12 cellular contexts compared by ENCODE assay signal in genomic region chr20:45951474-45951873, GRCh38. TPM values are rescaled to one million over a fixed set of nuclear protein-coding genes. Genes with fewer than 3 reads are reported as not detected.
A peak's percentile ranks its signal among the peaks of the same experiment; 100 is the strongest.
DNase-seq lines count a peak whose midpoint lies in the region; ATAC-seq and TF ChIP-seq lines count a peak whose summit lies in the region.
"Had no signal": no experiment of that assay in that cellular context is flagged by ENCODE, and none has a peak within 500 bp of the region (broad histone marks: within the 10 kb centered on the region; RNA-seq: fewer than 3 reads in every experiment).

No MANE protein-coding gene starts in this region.

- no peaks in the 10 kb centered on the region for H3K9me3 ChIP-seq in OCI-LY7 (ENCODE audit: low read length)
- H3K9me3 ChIP-seq: spleen had no signal

- no peaks in the 10 kb centered on the region for H4K20me1 ChIP-seq in OCI-LY7 (ENCODE audit: insufficient read depth, low read length)

- no peaks in the 10 kb centered on the region for H3K9me2 ChIP-seq in OCI-LY7 (ENCODE audit: insufficient read depth, low read length)

- H3K79me2 ChIP-seq in OCI-LY7 (ENCODE audit: insufficient read depth, low read depth, low read length), result no peaks in the 10 kb centered on the region

- no peaks in the 10 kb centered on the region for H3K9me3 Mint-ChIP-seq in activated CD4-positive, alpha-beta memory T cell treated with anti-CD3 and anti-CD28 coated beads, Interleukin-2, amount 10 ng/mL, durations not matched to agents 7 days and 5 days
- no peaks in the 10 kb centered on the region for H3K9me3 Mint-ChIP-seq in activated CD4-positive, alpha-beta memory T cell treated with anti-CD3 and anti-CD28 coated beads for 36 hours
- H3K9me3 Mint-ChIP-seq in stimulated activated naive B cell treated with anti-CD40 and anti-IgM and Interleukin-4, amounts not matched to agents 10 μg/mL and 1 μg/mL and 100 μg/mL, for 72 hours, result no peaks in the 10 kb centered on the region
- H3K9me3 Mint-ChIP-seq in activated CD8-positive, alpha-beta memory T cell treated with anti-CD3 and anti-CD28 coated beads, Interleukin-2, amount 10 ng/mL, durations not matched to agents 7 days and 5 days (ENCODE audit: low read depth), result no peaks in the 10 kb centered on the region

- peaks cover 53% of the 10 kb centered on the region for H3K36me3 Mint-ChIP-seq in activated CD4-positive, alpha-beta memory T cell treated with anti-CD3 and anti-CD28 coated beads, Interleukin-2, amount 10 ng/mL, durations not matched to agents 7 days and 5 days (ENCODE audit: low read depth)
- H3K36me3 Mint-ChIP-seq in activated CD4-positive, alpha-beta memory T cell treated with anti-CD3 and anti-CD28 coated beads for 36 hours, result peaks cover 27% of the 10 kb centered on the region
- peaks cover 37 to 41% of the 10 kb centered on the region in 2 donors for H3K36me3 Mint-ChIP-seq in stimulated activated naive B cell treated with anti-CD40 and anti-IgM and Interleukin-4, amounts not matched to agents 10 μg/mL and 1 μg/mL and 100 μg/mL, for 72 hours
- H3K36me3 Mint-ChIP-seq in activated CD8-positive, alpha-beta memory T cell treated with anti-CD3 and anti-CD28 coated beads, Interleukin-2, amount 10 ng/mL, durations not matched to agents 7 days and 5 days, result peaks cover 26% of the 10 kb centered on the region

- no peak overlapping the region for H3K4me2 ChIP-seq in OCI-LY7 (ENCODE audit: low read length)

- H3K27me3 Mint-ChIP-seq in activated CD4-positive, alpha-beta memory T cell treated with anti-CD3 and anti-CD28 coated beads, Interleukin-2, amount 10 ng/mL, durations not matched to agents 7 days and 5 days, result no peaks in the 10 kb centered on the region
- H3K27me3 Mint-ChIP-seq in activated CD4-positive, alpha-beta memory T cell treated with anti-CD3 and anti-CD28 coated beads for 36 hours, result no peaks in the 10 kb centered on the region
- no peaks in the 10 kb centered on the region for H3K27me3 Mint-ChIP-seq in stimulated activated naive B cell treated with anti-CD40 and anti-IgM and Interleukin-4, amounts not matched to agents 10 μg/mL and 1 μg/mL and 100 μg/mL, for 72 hours
- no peaks in the 10 kb centered on the region for H3K27me3 Mint-ChIP-seq in activated CD8-positive, alpha-beta memory T cell treated with anti-CD3 and anti-CD28 coated beads, Interleukin-2, amount 10 ng/mL, durations not matched to agents 7 days and 5 days

- CTCF ChIA-PET in activated CD4-positive, alpha-beta memory T cell treated with anti-CD3 and anti-CD28 coated beads, Interleukin-2, amount 10 ng/mL, durations not matched to agents 7 days and 5 days (lab: Charles Lee), result interaction anchor here (3.1 kb wide), 1 partner anchor 19 kb away, joined by 15 read pairs; no protein-coding TSS in a partner anchor
- CTCF ChIA-PET in activated CD4-positive, alpha-beta memory T cell treated with anti-CD3 and anti-CD28 coated beads for 36 hours (lab: Charles Lee), result interaction anchor here (3.5 kb wide), 1 partner anchor 18 kb away, joined by 24 read pairs; no protein-coding TSS in a partner anchor
- CTCF ChIA-PET in OCI-LY7 (lab: Charles Lee; ENCODE audit: unreplicated experiment), result no interaction called here
- CTCF ChIA-PET in activated CD8-positive, alpha-beta memory T cell treated with anti-CD3 and anti-CD28 coated beads, Interleukin-2, amount 10 ng/mL, durations not matched to agents 7 days and 5 days (lab: Charles Lee), result interaction anchor here (1.7 to 4.0 kb wide), 2 partner anchors 18 to 127 kb away, joined by 4 to 19 read pairs; no protein-coding TSS in a partner anchor

- H3K27ac ChIP-seq in OCI-LY7 (ENCODE audit: low read depth, low read length, poor library complexity, severe bottlenecking), result no peak overlapping the region

- H3K4me1 Mint-ChIP-seq in activated CD4-positive, alpha-beta memory T cell treated with anti-CD3 and anti-CD28 coated beads, Interleukin-2, amount 10 ng/mL, durations not matched to agents 7 days and 5 days, result peaks cover 10% of the 10 kb centered on the region
- peaks cover 5% of the 10 kb centered on the region for H3K4me1 Mint-ChIP-seq in activated CD4-positive, alpha-beta memory T cell treated with anti-CD3 and anti-CD28 coated beads for 36 hours (ENCODE audit: low read depth)
- peaks cover 11 to 15% of the 10 kb centered on the region in 2 donors for H3K4me1 Mint-ChIP-seq in stimulated activated naive B cell treated with anti-CD40 and anti-IgM and Interleukin-4, amounts not matched to agents 10 μg/mL and 1 μg/mL and 100 μg/mL, for 72 hours
- peaks cover 8% of the 10 kb centered on the region for H3K4me1 Mint-ChIP-seq in activated CD8-positive, alpha-beta memory T cell treated with anti-CD3 and anti-CD28 coated beads, Interleukin-2, amount 10 ng/mL, durations not matched to agents 7 days and 5 days

- H3K36me3 ChIP-seq in OCI-LY7 (ENCODE audit: insufficient read depth, low read length), result peaks cover 80% of the 10 kb centered on the region

- POLR2A ChIA-PET in activated CD4-positive, alpha-beta memory T cell treated with anti-CD3 and anti-CD28 coated beads, Interleukin-2, amount 10 ng/mL, durations not matched to agents 7 days and 5 days (lab: Charles Lee), result interaction anchor here (1.8 to 8.9 kb wide), 3 partner anchors 10 to 19 kb away, joined by 5 to 56 read pairs (median 22); partner anchors contain the start of gene PCIF1
- POLR2A ChIA-PET in activated CD4-positive, alpha-beta memory T cell treated with anti-CD3 and anti-CD28 coated beads for 36 hours (lab: Charles Lee), result no interaction called here
- POLR2A ChIA-PET in OCI-LY7 (lab: Charles Lee), result no interaction called here

- TF ChIP-seq CTCF in OCI-LY7 (conservative IDR thresholded peaks at IDR 0.05; ENCODE audit: low read length), result no peak

- DNase-seq in activated CD4-positive, alpha-beta memory T cell treated with anti-CD3 and anti-CD28 coated beads, Interleukin-2, amount 10 ng/mL, durations not matched to agents 7 days and 5 days, result no peak
- no peak for DNase-seq in activated CD4-positive, alpha-beta memory T cell treated with anti-CD3 and anti-CD28 coated beads for 36 hours
- DNase-seq in OCI-LY7 (ENCODE audit: low spot score), result peak; percentile 57
- no peak for DNase-seq in stimulated activated naive B cell treated with anti-CD40 and anti-IgM and Interleukin-4, amounts not matched to agents 10 μg/mL and 1 μg/mL and 100 μg/mL, for 72 hours
- DNase-seq in activated CD8-positive, alpha-beta memory T cell treated with anti-CD3 and anti-CD28 coated beads, Interleukin-2, amount 10 ng/mL, durations not matched to agents 7 days and 5 days, result no peak
- DNase-seq: hippocampal formation, NCI-H1436 treated with DMSO at 0.1 percent for 48 hours, occipital lobe had no signal

- no peak overlapping the region for H2AFZ ChIP-seq in OCI-LY7 (ENCODE audit: low read length)

- peak overlapping the region; percentile 47 for H3K27ac Mint-ChIP-seq in activated CD4-positive, alpha-beta memory T cell treated with anti-CD3 and anti-CD28 coated beads, Interleukin-2, amount 10 ng/mL, durations not matched to agents 7 days and 5 days
- H3K27ac Mint-ChIP-seq in activated CD4-positive, alpha-beta memory T cell treated with anti-CD3 and anti-CD28 coated beads for 36 hours, result no peak overlapping the region
- H3K27ac Mint-ChIP-seq in stimulated activated naive B cell treated with anti-CD40 and anti-IgM and Interleukin-4, amounts not matched to agents 10 μg/mL and 1 μg/mL and 100 μg/mL, for 72 hours, result peak overlapping the region; percentile 67
- H3K27ac Mint-ChIP-seq in activated CD8-positive, alpha-beta memory T cell treated with anti-CD3 and anti-CD28 coated beads, Interleukin-2, amount 10 ng/mL, durations not matched to agents 7 days and 5 days, result no peak overlapping the region

- peaks cover 8% of the 10 kb centered on the region for H3K4me1 ChIP-seq in OCI-LY7 (ENCODE audit: insufficient read depth, low read length, poor library complexity, severe bottlenecking)

- no peak overlapping the region for H3K4me3 Mint-ChIP-seq in activated CD4-positive, alpha-beta memory T cell treated with anti-CD3 and anti-CD28 coated beads, Interleukin-2, amount 10 ng/mL, durations not matched to agents 7 days and 5 days
- no peak overlapping the region for H3K4me3 Mint-ChIP-seq in activated CD4-positive, alpha-beta memory T cell treated with anti-CD3 and anti-CD28 coated beads for 36 hours
- no peak overlapping the region for H3K4me3 Mint-ChIP-seq in stimulated activated naive B cell treated with anti-CD40 and anti-IgM and Interleukin-4, amounts not matched to agents 10 μg/mL and 1 μg/mL and 100 μg/mL, for 72 hours
- H3K4me3 Mint-ChIP-seq in activated CD8-positive, alpha-beta memory T cell treated with anti-CD3 and anti-CD28 coated beads, Interleukin-2, amount 10 ng/mL, durations not matched to agents 7 days and 5 days, result no peak overlapping the region

- no TSS peak for BruUV-seq in OCI-LY7 (replicated peaks; lab: Mats Ljungman, UMichigan)

- no peak for ATAC-seq in stimulated activated naive B cell treated with anti-CD40 and anti-IgM and Interleukin-4, amounts not matched to agents 10 μg/mL and 1 μg/mL and 100 μg/mL, for 72 hours (replicated peaks)
- ATAC-seq in GM21515 (IDR thresholded peaks at IDR 0.05; ENCODE audit: unreplicated experiment), result no peak
- no peak for ATAC-seq in activated CD8-positive, alpha-beta memory T cell treated with anti-CD3 and anti-CD28 coated beads, Interleukin-2, amount 10 ng/mL, durations not matched to agents 7 days and 5 days
- ATAC-seq: esophagus mucosa had no signal

- H3K4me3 ChIP-seq in OCI-LY7 (ENCODE audit: low read depth, low read length, poor library complexity, severe bottlenecking), result no peak overlapping the region
- H3K4me3 ChIP-seq: spleen had no signal

- intact Hi-C loops in activated CD4-positive, alpha-beta memory T cell treated with anti-CD3 and anti-CD28 coated beads for 36 hours (cut with micrococcal nuclease), result no loop called here
- intact Hi-C loops in OCI-LY7 (cut with micrococcal nuclease; ENCODE audit: unreplicated experiment), result no loop called here

RNA-seq across cellular contexts. Expression of gene PCIF1, which starts 17.0 kb away (rescaled TPM):
- total RNA-seq in activated CD4-positive, alpha-beta memory T cell treated with anti-CD3 and anti-CD28 coated beads, Interleukin-2, amount 10 ng/mL, durations not matched to agents 7 days and 5 days, result 10 to 100 TPM; 44.2 to 45.7 TPM
- 10 to 100 TPM; 29.9 to 33.0 TPM for total RNA-seq in activated CD4-positive, alpha-beta memory T cell treated with anti-CD3 and anti-CD28 coated beads for 36 hours
- total RNA-seq in OCI-LY7 (2014; rRNA removed; shearing (Covaris generic)), result 16.7 and 21.2 TPM in 2 replicates
- 40.6 and 50.3 TPM in 2 replicates for total RNA-seq in OCI-LY7 (2022)
- 10 to 100 TPM; 41.6 to 52.3 TPM for total RNA-seq in activated CD8-positive, alpha-beta memory T cell treated with anti-CD3 and anti-CD28 coated beads, Interleukin-2, amount 10 ng/mL, durations not matched to agents 7 days and 5 days

RNA-seq across cellular contexts. Expression of gene ZNF335, which starts 20.5 kb away (rescaled TPM):
- 10 to 100 TPM; 35.7 to 36.7 TPM for total RNA-seq in activated CD4-positive, alpha-beta memory T cell treated with anti-CD3 and anti-CD28 coated beads, Interleukin-2, amount 10 ng/mL, durations not matched to agents 7 days and 5 days
- total RNA-seq in activated CD4-positive, alpha-beta memory T cell treated with anti-CD3 and anti-CD28 coated beads for 36 hours, result 10 to 100 TPM; 24.1 to 26.0 TPM
- 15.0 and 21.0 TPM in 2 replicates for total RNA-seq in OCI-LY7 (2014; rRNA removed; shearing (Covaris generic))
- total RNA-seq in OCI-LY7 (2022), result 28.4 and 30.5 TPM in 2 replicates
- 10 to 100 TPM; 39.4 to 40.6 TPM for total RNA-seq in activated CD8-positive, alpha-beta memory T cell treated with anti-CD3 and anti-CD28 coated beads, Interleukin-2, amount 10 ng/mL, durations not matched to agents 7 days and 5 days

RNA-seq across cellular contexts. Expression of gene PLTP, which starts 39.5 kb away (rescaled TPM):
- total RNA-seq in activated CD4-positive, alpha-beta memory T cell treated with anti-CD3 and anti-CD28 coated beads, Interleukin-2, amount 10 ng/mL, durations not matched to agents 7 days and 5 days, result 1 to 10 TPM; 2.8 to 3.1 TPM
- 1 to 10 TPM; 9.4 to 9.5 TPM for total RNA-seq in activated CD4-positive, alpha-beta memory T cell treated with anti-CD3 and anti-CD28 coated beads for 36 hours
- total RNA-seq in OCI-LY7 (2014; rRNA removed; shearing (Covaris generic)), result 14.3 and 17.1 TPM in 2 replicates
- 12.7 and 15.8 TPM in 2 replicates for total RNA-seq in OCI-LY7 (2022)
- total RNA-seq in activated CD8-positive, alpha-beta memory T cell treated with anti-CD3 and anti-CD28 coated beads, Interleukin-2, amount 10 ng/mL, durations not matched to agents 7 days and 5 days, result 1 to 10 TPM; 3.2 to 3.3 TPM

RNA-seq across cellular contexts. Expression of gene MMP9, which starts 57.2 kb away (rescaled TPM):
- total RNA-seq in activated CD4-positive, alpha-beta memory T cell treated with anti-CD3 and anti-CD28 coated beads, Interleukin-2, amount 10 ng/mL, durations not matched to agents 7 days and 5 days, result under 1 TPM; 0.13 to 0.15 TPM
- total RNA-seq in activated CD4-positive, alpha-beta memory T cell treated with anti-CD3 and anti-CD28 coated beads for 36 hours, result under 1 TPM; 0.10 to 0.12 TPM
- total RNA-seq in OCI-LY7 (2014; rRNA removed; shearing (Covaris generic)), result not detected in 2 replicates
- total RNA-seq in OCI-LY7 (2022), result not detected in 2 replicates
- under 1 TPM in 1 of 2 experiments, not detected in 1; 0.30 TPM for total RNA-seq in activated CD8-positive, alpha-beta memory T cell treated with anti-CD3 and anti-CD28 coated beads, Interleukin-2, amount 10 ng/mL, durations not matched to agents 7 days and 5 days
- total RNA-seq: occipital lobe; T-helper 2 cell treated with Interferon-gamma antibody and Interleukin-4, amounts not matched to agents 100 ng/mL and 5 ng/mL, for 36 hours had no signal

Comparison
In these comparisons a context has a peak if more than half of its experiments do, and no peak if none do; other contexts are left out.
1. H3K27ac Mint-ChIP-seq: peak in activated CD4-positive, alpha-beta memory T cell treated with anti-CD3 and anti-CD28 coated beads, Interleukin-2, amount 10 ng/mL, durations not matched to agents 7 days and 5 days (single experiment) and stimulated activated naive B cell treated with anti-CD40 and anti-IgM and Interleukin-4, amounts not matched to agents 10 μg/mL and 1 μg/mL and 100 μg/mL, for 72 hours (single experiment); none in activated CD4-positive, alpha-beta memory T cell treated with anti-CD3 and anti-CD28 coated beads for 36 hours (single experiment) and activated CD8-positive, alpha-beta memory T cell treated with anti-CD3 and anti-CD28 coated beads, Interleukin-2, amount 10 ng/mL, durations not matched to agents 7 days and 5 days (single experiment).